Comparison of ENCODE assay signal across 9 cellular contexts in the genomic region with DNA sequence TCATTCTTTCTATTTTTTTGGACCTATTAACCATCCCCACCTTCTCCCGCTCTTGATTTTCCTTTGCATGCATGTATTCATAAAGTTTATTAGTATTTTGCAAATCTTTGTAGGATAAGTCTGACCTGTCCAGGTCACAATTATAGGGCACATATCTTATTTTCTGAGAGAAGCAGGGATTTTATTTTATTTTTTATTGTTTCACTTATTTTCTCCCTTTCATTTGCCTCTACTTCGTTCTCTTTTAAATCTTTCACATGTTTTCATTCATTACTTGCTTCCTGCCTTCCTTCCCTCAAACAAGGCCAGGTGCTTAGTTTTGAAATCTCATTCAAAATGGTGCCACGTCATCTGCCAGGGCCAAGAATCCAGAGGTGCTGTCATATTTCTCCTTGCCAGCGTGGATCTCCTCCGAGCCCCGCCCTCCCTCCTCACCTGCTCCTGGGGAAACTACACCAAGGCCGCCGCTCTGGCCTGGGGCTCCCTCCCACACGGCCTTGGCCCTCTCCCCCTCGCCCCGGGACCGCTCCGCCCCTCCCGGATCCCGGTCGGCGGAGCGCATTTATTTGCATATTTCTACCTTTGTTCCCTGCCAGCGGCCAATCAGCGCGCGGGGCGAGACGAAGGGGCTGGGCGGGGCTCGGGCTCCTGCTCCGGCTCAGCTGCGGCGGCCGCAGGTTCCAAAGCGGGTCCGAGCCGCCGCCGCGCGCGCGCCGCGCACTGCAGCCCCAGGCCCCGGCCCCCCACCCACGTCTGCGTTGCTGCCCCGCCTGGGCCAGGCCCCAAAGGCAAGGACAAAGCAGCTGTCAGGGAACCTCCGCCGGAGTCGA. TPM values are rescaled to one million over a fixed set of nuclear protein-coding genes. Genes with fewer than 3 reads are reported as not detected.
DNase-seq lines count a peak whose midpoint lies in the region; ATAC-seq, FAIRE-seq and TF ChIP-seq lines count a peak whose summit lies in the region.
"Had no signal": no experiment of that assay in that cellular context is flagged by ENCODE, and none has a peak within 500 bp of the region (broad histone marks: within the 10 kb centered on the region; RNA-seq: fewer than 3 reads in every experiment).

A gene (plus strand): TSS at position 654 of the 830 bp plus-strand sequence. CDS start 213 bp downstream, outside the sequence.

- peak within 1 kb of the TSS; percentile 93 for H2BK15ac ChIP-seq in mesenchymal stem cell (ENCODE audit: low read depth, poor library complexity, severe bottlenecking)

- TF ChIP-seq POLR2A in A549 (IDR thresholded peaks at IDR 0.05; ENCODE audit: low read length) = peak; percentile 35

- TF ChIP-seq RAD21 in A549 (conservative IDR thresholded peaks at IDR 0.05 in 1 of 2, IDR thresholded peaks at IDR 0.05 in 1 of 2) = no peak

- peak within 1 kb of the TSS; percentile 75 for H3K4me3 Mint-ChIP-seq in endodermal cell

- no peak within 1 kb of the TSS for H2BK5ac ChIP-seq in mesenchymal stem cell (ENCODE audit: low read depth, low read length, poor library complexity, severe bottlenecking)

- H3K9ac ChIP-seq in endodermal cell (ENCODE audit: extremely low read depth, low read length, poor library complexity, severe bottlenecking) (peak within 1 kb of the TSS; percentile 74), mesenchymal stem cell (ENCODE audit: low read length) (peak within 1 kb of the TSS; percentile 66)

- peaks cover 5% of the 10 kb centered on the region for H3K27me3 Mint-ChIP-seq in endodermal cell (ENCODE audit: insufficient read depth)

- H3K79me1 ChIP-seq in mesenchymal stem cell (replicated peaks; ENCODE audit: low read length, poor library complexity, severe bottlenecking) = no peaks in the 10 kb centered on the region

- H3K9me3 ChIP-seq in A549 = no peaks in the 10 kb centered on the region
- H3K9me3 ChIP-seq in endodermal cell (ENCODE audit: control insufficient read depth, low read length) = no peaks in the 10 kb centered on the region
- H3K9me3 ChIP-seq in mesenchymal stem cell (ENCODE audit: control insufficient read depth, low read length) = no peaks in the 10 kb centered on the region

- no peaks in the 10 kb centered on the region for H3K9me3 Mint-ChIP-seq in endodermal cell

- peak within 1 kb of the TSS in 1 of 2 experiments; percentile 68 for H3K23ac ChIP-seq in mesenchymal stem cell (ENCODE audit: low read length in 2 of 2)

- H2BK120ac ChIP-seq in mesenchymal stem cell (ENCODE audit: low read depth, low read length) = peak within 1 kb of the TSS; percentile 42

- H3K27me3 ChIP-seq in endodermal cell (ENCODE audit: control insufficient read depth, insufficient read depth, low read length, poor library complexity, severe bottlenecking) = no peaks in the 10 kb centered on the region
- peaks cover 0 to 4% of the 10 kb centered on the region in 2 experiments for H3K27me3 ChIP-seq in mesenchymal stem cell (ENCODE audit: control insufficient read depth in 1 of 2, insufficient read depth in 1 of 2, low read length in 2 of 2)

- H4K8ac ChIP-seq in mesenchymal stem cell (ENCODE audit: low read length) = peak within 1 kb of the TSS; percentile 74

- no peaks in the 10 kb centered on the region for H3K36me3 ChIP-seq in endodermal cell (ENCODE audit: control insufficient read depth, insufficient read depth, low read length)
- H3K36me3 ChIP-seq in mesenchymal stem cell (ENCODE audit: control insufficient read depth in 1 of 2, insufficient read depth in 2 of 2, low read depth in 1 of 2, low read length in 2 of 2) = no peaks in the 10 kb centered on the region

- H3K4me1 Mint-ChIP-seq in endodermal cell = peaks cover 26% of the 10 kb centered on the region

- CTCF ChIA-PET in A549 (lab: Yijun Ruan, JAX) = interaction anchor here (0.8 kb wide), 1 partner anchor 164 kb away, joined by 4 read pairs; no protein-coding TSS in a partner anchor

- H4K91ac ChIP-seq in mesenchymal stem cell (ENCODE audit: low read length) = peak within 1 kb of the TSS; percentile 43

- no peak for FAIRE-seq in A549 (lab: Jason Lieb, UNC)
- FAIRE-seq: G401.6 had no signal

- POLR2A ChIA-PET in A549 (lab: Yijun Ruan, JAX) = no interaction called here

- H3K27ac ChIP-seq in A549 (peak within 1 kb of the TSS; percentile 68 to 78), endodermal cell (ENCODE audit: low read depth, low read length) (peak within 1 kb of the TSS; percentile 87), mesenchymal stem cell (ENCODE audit: low read length, poor library complexity, severe bottlenecking) (no peak within 1 kb of the TSS)

- peaks cover 17% of the 10 kb centered on the region for H3K4me1 ChIP-seq in A549
- H3K4me1 ChIP-seq in endodermal cell (ENCODE audit: control insufficient read depth, insufficient read depth, low read length) = no peaks in the 10 kb centered on the region
- H3K4me1 ChIP-seq in mesenchymal stem cell (ENCODE audit: control insufficient read depth, insufficient read depth, low read depth, low read length) = peaks cover 2% of the 10 kb centered on the region

- peak within 1 kb of the TSS; percentile 45 to 60 for H2BK12ac ChIP-seq in mesenchymal stem cell (ENCODE audit: low read length in 2 of 2)

- peak within 1 kb of the TSS; percentile 87 for H3K4me3 ChIP-seq in A549
- peak within 1 kb of the TSS; percentile 86 for H3K4me3 ChIP-seq in endodermal cell (ENCODE audit: low read length)
- peak within 1 kb of the TSS; percentile 78 to 88 for H3K4me3 ChIP-seq in mesenchymal stem cell (ENCODE audit: insufficient read depth in 1 of 2, low read depth in 1 of 2, low read length in 2 of 2)

- no peaks in the 10 kb centered on the region for H3K36me3 Mint-ChIP-seq in endodermal cell (ENCODE audit: low read depth)

- no peak within 1 kb of the TSS for H3K4ac ChIP-seq in mesenchymal stem cell (ENCODE audit: low read depth in 1 of 2, low read length in 2 of 2)

- DNase-seq in A549 (ENCODE audit: low read depth in 1 of 2, low spot score in 1 of 2) (peak; percentile 86 to 87), GM19238 (ENCODE audit: insufficient read length, low spot score) (peak; percentile 3), HT-29 (ENCODE audit: low spot score) (peak; percentile 96), NCI-H82 (lab: John Stamatoyannopoulos, UW) (peak; percentile 96), endodermal cell (peak; percentile 99), mesenchymal stem cell (peak; percentile 77)
- DNase-seq in activated CD8-positive, alpha-beta memory T cell treated with anti-CD3 and anti-CD28 coated beads for 24 hours = peak; percentile 76
- DNase-seq in stimulated activated CD8-positive, alpha-beta memory T cell treated with anti-CD3 and anti-CD28 coated beads, Interleukin-12 subunit alpha, Interleukin-12 subunit beta, amount 100 ng/mL, for 24 hours (ENCODE audit: extremely low read depth) = peak; percentile 15

- no peak for TF ChIP-seq EP300 in A549 (IDR thresholded peaks at IDR 0.05)

- peak within 1 kb of the TSS in 1 of 2 experiments; percentile 86 for H3K14ac ChIP-seq in mesenchymal stem cell (ENCODE audit: low read length in 2 of 2)

- peak within 1 kb of the TSS; percentile 95 for H2AFZ ChIP-seq in mesenchymal stem cell (ENCODE audit: low read depth, low read length)

- ATAC-seq in A549 = peak; percentile 98

- H3K18ac ChIP-seq in mesenchymal stem cell (ENCODE audit: low read depth in 1 of 2, low read length in 2 of 2) = peak within 1 kb of the TSS; percentile 75 to 84

- peak within 1 kb of the TSS; percentile 68 for H3K27ac Mint-ChIP-seq in endodermal cell

- H2AK5ac ChIP-seq in mesenchymal stem cell (ENCODE audit: low read length, severe bottlenecking) = no peak within 1 kb of the TSS

- no peak for TF ChIP-seq CTCF in A549 (IDR thresholded peaks at IDR 0.05)
- no peak for TF ChIP-seq CTCF in endodermal cell (conservative IDR thresholded peaks at IDR 0.05)

- H3K4me2 ChIP-seq in A549 = peak within 1 kb of the TSS; percentile 91
- peak within 1 kb of the TSS; percentile 98 for H3K4me2 ChIP-seq in mesenchymal stem cell (ENCODE audit: low read length, poor library complexity, severe bottlenecking)

- 8% methylated on average over 13 of the region's 48 CpGs for WGBS in A549 (ENCODE audit: missing lambda C conversion rate)
- 3% methylated on average over 11 to 48 of the region's 48 CpGs for WGBS in endodermal cell (ENCODE audit: insufficient coverage in 1 of 2, insufficient read length in 1 of 2), 2 experiments
- WGBS in mesenchymal stem cell = 4% methylated on average over 48 of the region's 48 CpGs

TF ChIP-seq in A549, 52 proteins besides CTCF, POLR2A, EP300 and RAD21 (continues in another document):
- TF ChIP-seq HOXB5 (CRISPR knock-in tag; IDR thresholded peaks at IDR 0.05) = peak; percentile 33; the same call in 1 of the 2 replicates
- TF ChIP-seq, protein P1, sequence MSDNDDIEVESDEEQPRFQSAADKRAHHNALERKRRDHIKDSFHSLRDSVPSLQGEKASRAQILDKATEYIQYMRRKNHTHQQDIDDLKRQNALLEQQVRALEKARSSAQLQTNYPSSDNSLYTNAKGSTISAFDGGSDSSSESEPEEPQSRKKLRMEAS (IDR thresholded peaks at IDR 0.05) = peak; percentile 43; the same call in 1 of the 2 replicates

RNA-seq across cellular contexts. Expression of the gene that starts here (rescaled TPM):
- 32.8 and 40.7 TPM in 2 replicates for polyA plus RNA-seq in A549 (2011; rRNA removed)
- polyA plus RNA-seq in A549 (2012; cell fraction: cytosol; rRNA removed) = 8.2 and 8.7 TPM in 2 replicates
- 2.8 and 6.1 TPM in 2 replicates for polyA plus RNA-seq in A549 (2012; cell fraction: nucleus; rRNA removed)
- 8.4 to 9.6 TPM (median 9.1 TPM) in 3 replicates for polyA plus RNA-seq in A549 (2017; fragmentation: RNase III; extraction: RNeasy Plus Mini Kit Qiagen cat#74134 plus additional on column Dnase treatment)
- polyA minus RNA-seq in A549 (2011; rRNA and poly(A)+ RNA removed) = 8.3 and 12.8 TPM in 2 replicates
- total RNA-seq in HT-29 (2014; rRNA removed; shearing (Covaris generic)) = 25.9 and 33.8 TPM in 2 replicates
- 10 to 100 TPM; 34.9 to 51.2 TPM for total RNA-seq in endodermal cell
- polyA plus RNA-seq in endodermal cell (2013, experiment 1 of 2) = 59.1 TPM
- polyA plus RNA-seq in endodermal cell (2013, experiment 2 of 2) = 53.5 TPM
- polyA plus RNA-seq in mesenchymal stem cell (2013, experiment 1 of 2) = 13.0 TPM
- polyA plus RNA-seq in mesenchymal stem cell (2013, experiment 2 of 2) = 13.7 TPM

Comparison
In these comparisons a context has a peak if more than half of its experiments do, and no peak if none do; other contexts are left out.
1. DNase-seq: peak in every context shown above with its lines; median percentile 99 in endodermal cell; 96 in HT-29; 96 in NCI-H82; 86 in A549; 77 in mesenchymal stem cell; 76 in activated CD8-positive, alpha-beta memory T cell treated with anti-CD3 and anti-CD28 coated beads for 24 hours; 15 in stimulated activated CD8-positive, alpha-beta memory T cell treated with anti-CD3 and anti-CD28 coated beads, Interleukin-12 subunit alpha, Interleukin-12 subunit beta, amount 100 ng/mL, for 24 hours; 3 in GM19238.